8 cellular contexts compared by ENCODE assay signal in genomic region chr15:62060116-62060895, GRCh38. TPM values are rescaled to one million over a fixed set of nuclear protein-coding genes. Genes with fewer than 3 reads are reported as not detected.
A peak's percentile ranks its signal among the peaks of the same experiment; 100 is the strongest.
DNase-seq lines count a peak whose midpoint lies in the region; TF ChIP-seq lines count a peak whose summit lies in the region.

VPS13C (minus strand) TSS chr15:62060447; CDS start chr15:62060374, 73 bp downstream.

- H3K27ac ChIP-seq in neural progenitor cell = no peak within 1 kb of the TSS

- H3K9ac ChIP-seq in Loucy (ENCODE audit: low read depth, low read length, poor library complexity, severe bottlenecking) (peak within 1 kb of the TSS; percentile 80), neural progenitor cell (peak within 1 kb of the TSS; percentile 10)

- H3K27ac Mint-ChIP-seq in neural progenitor cell = peak within 1 kb of the TSS; percentile 57

- peak within 1 kb of the TSS; percentile 100 for H2AFZ ChIP-seq in Loucy (ENCODE audit: low read length)
- H2AFZ ChIP-seq in neural progenitor cell (replicated peaks) = peak within 1 kb of the TSS; percentile 94

- peaks cover 25% of the 10 kb centered on the region for H3K4me1 ChIP-seq in Loucy (ENCODE audit: insufficient read depth, low read length, poor library complexity, severe bottlenecking)
- H3K4me1 ChIP-seq in neural progenitor cell = no peaks in the 10 kb centered on the region

- H3K36me3 Mint-ChIP-seq in neural progenitor cell = peaks cover 4% of the 10 kb centered on the region

- DNase-seq in GDM1 (lab: John Stamatoyannopoulos, UW) (peak; percentile 96), H7 (peak; percentile 94), SHP77 treated with DMSO at 0.1 percent for 48 hours (lab: John Stamatoyannopoulos, UW) (peak; percentile 83), activated gamma-delta T cell (lab: John Stamatoyannopoulos, UW) (peak; percentile 91), fibroblast of villous mesenchyme (ENCODE audit: low read depth) (peak; percentile 92), neural progenitor cell (ENCODE audit: low spot score) (peak; percentile 97), stromal cell of bone marrow (ENCODE audit: low read depth) (peak; percentile 88)

- H3K79me2 ChIP-seq in Loucy (ENCODE audit: insufficient read depth, low read length) (peaks cover 40% of the 10 kb centered on the region), neural progenitor cell (ENCODE audit: low read depth) (peaks cover 32% of the 10 kb centered on the region)

- no peaks in the 10 kb centered on the region for H3K9me3 ChIP-seq in Loucy (ENCODE audit: insufficient read depth, low read depth, low read length)
- no peaks in the 10 kb centered on the region for H3K9me3 ChIP-seq in neural progenitor cell (ENCODE audit: low read depth)

- H3F3A ChIP-seq in Loucy (ENCODE audit: low read depth) (no peaks in the 10 kb centered on the region), neural progenitor cell (ENCODE audit: low read depth) (peaks cover 14% of the 10 kb centered on the region)

- H3K27me3 ChIP-seq in H7 (ENCODE audit: control insufficient read depth, insufficient read depth, low read length) (peaks cover 31% of the 10 kb centered on the region), Loucy (ENCODE audit: insufficient read depth, low read length, poor library complexity, severe bottlenecking) (no peaks in the 10 kb centered on the region), neural progenitor cell (peaks cover 49% of the 10 kb centered on the region)

- no peaks in the 10 kb centered on the region for H3K36me3 ChIP-seq in H7 (replicated peaks; ENCODE audit: control insufficient read depth, insufficient read depth, low read length)
- no peaks in the 10 kb centered on the region for H3K36me3 ChIP-seq in Loucy (ENCODE audit: insufficient read depth, low read length)
- no peaks in the 10 kb centered on the region for H3K36me3 ChIP-seq in neural progenitor cell

- TF ChIP-seq CTCF in Loucy (conservative IDR thresholded peaks at IDR 0.05; ENCODE audit: low read length) (peak; percentile 68), fibroblast of villous mesenchyme (IDR thresholded peaks at IDR 0.05; ENCODE audit: insufficient read depth, low read depth, low read length) (peak; percentile 75), neural progenitor cell (IDR thresholded peaks at IDR 0.05) (peak; percentile 80)

- H3K9me2 ChIP-seq in Loucy (replicated peaks; ENCODE audit: low read depth, low read length) = no peaks in the 10 kb centered on the region

- no peaks in the 10 kb centered on the region for H3K9me3 Mint-ChIP-seq in neural progenitor cell

- H3K4me2 ChIP-seq in Loucy (ENCODE audit: low read depth, low read length, poor library complexity, severe bottlenecking) = peak within 1 kb of the TSS; percentile 82
- H3K4me2 ChIP-seq in neural progenitor cell = peak within 1 kb of the TSS; percentile 88

- H3K27me3 Mint-ChIP-seq in neural progenitor cell (ENCODE audit: insufficient read depth, low read depth) = peaks cover 42% of the 10 kb centered on the region

- H3K4me1 Mint-ChIP-seq in neural progenitor cell = peaks cover 17% of the 10 kb centered on the region

- H4K20me1 ChIP-seq in Loucy (ENCODE audit: insufficient read depth, low read length, poor library complexity, severe bottlenecking) (peaks cover 33% of the 10 kb centered on the region), neural progenitor cell (ENCODE audit: low read depth) (peaks cover 6% of the 10 kb centered on the region)

- peak within 1 kb of the TSS; percentile 80 for H3K4me3 ChIP-seq in H7 (ENCODE audit: insufficient read depth, low read depth, low read length)
- peak within 1 kb of the TSS; percentile 79 for H3K4me3 ChIP-seq in Loucy (ENCODE audit: low read length, poor library complexity, severe bottlenecking)
- H3K4me3 ChIP-seq in fibroblast of villous mesenchyme (ENCODE audit: low read depth, low read length) = peak within 1 kb of the TSS; percentile 92
- peak within 1 kb of the TSS; percentile 77 for H3K4me3 ChIP-seq in neural progenitor cell

- peak within 1 kb of the TSS; percentile 96 for H3K4me3 Mint-ChIP-seq in neural progenitor cell

RNA-seq across cellular contexts. Expression of gene VPS13C, which starts in this region (rescaled TPM):
- 6.5 and 9.7 TPM in 2 replicates for total RNA-seq in H7 (2014; rRNA removed; shearing (Covaris generic))
- total RNA-seq in fibroblast of villous mesenchyme = 80.9 and 94.6 TPM in 2 replicates
- 31.9 and 51.6 TPM in 2 replicates for total RNA-seq in neural progenitor cell (ENCODE audit: low replicate concordance)
